ENCODE assay signal across 18 cellular contexts in the genomic region with DNA sequence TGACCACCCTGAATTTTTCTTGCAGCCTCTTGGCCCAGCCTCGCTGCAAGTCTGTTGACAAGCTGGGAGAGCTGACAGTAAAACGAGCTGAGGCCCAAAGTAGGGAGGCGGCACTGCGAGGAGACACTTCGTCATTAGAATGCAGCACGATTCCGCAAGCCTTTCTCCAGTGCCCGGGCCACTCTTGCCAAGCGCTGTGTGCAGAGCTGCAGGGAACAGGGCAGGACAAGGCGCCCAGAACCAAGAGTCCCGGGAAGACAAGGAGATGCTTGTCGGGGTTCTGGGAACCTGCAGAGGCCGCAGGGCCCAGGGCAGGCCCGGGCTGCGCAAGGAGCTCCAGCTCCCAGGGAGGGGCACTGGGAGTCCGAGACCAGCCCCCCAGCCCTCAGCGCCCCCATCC.
"Had no signal": no experiment of that assay in that cellular context is flagged by ENCODE, and none has a peak within 500 bp of the region (broad histone marks: within the 10 kb centered on the region; RNA-seq: fewer than 3 reads in every experiment).

No MANE protein-coding gene starts in this region.

- H3K4me3 Mint-ChIP-seq: activated CD8-positive, alpha-beta T cell treated with anti-CD3 and anti-CD28 coated beads for 36 hours; activated naive CD4-positive, alpha-beta T cell treated with anti-CD3 and anti-CD28 coated beads, Interleukin-2, amount 10 ng/mL, durations not matched to agents 7 days and 5 days; activated T-cell treated with anti-CD3 and anti-CD28 coated beads, Interleukin-2, amount 50 U/mL, for 24 hours; natural killer cell treated with Interleukin-12 subunit alpha and Interleukin-12 subunit beta and Interleukin-15 and Interleukin-18, amount 100 ng/mL, for 72 hours had no signal

- H3K9me3 Mint-ChIP-seq: activated CD8-positive, alpha-beta T cell treated with anti-CD3 and anti-CD28 coated beads for 36 hours; activated naive CD4-positive, alpha-beta T cell treated with anti-CD3 and anti-CD28 coated beads, Interleukin-2, amount 10 ng/mL, durations not matched to agents 7 days and 5 days; activated T-cell treated with anti-CD3 and anti-CD28 coated beads, Interleukin-2, amount 50 U/mL, for 24 hours; activated T-helper 2 cell treated with anti-CD3 and anti-CD28 coated beads, Interferon-gamma antibody, Interleukin-2, Interleukin-4, amounts not matched to agents 10 μg/mL and 5 μg/mL and 100 μg/mL, durations not matched to agents 14 hours and 24 hours and 36 hours; natural killer cell treated with Interleukin-12 subunit alpha and Interleukin-12 subunit beta and Interleukin-15 and Interleukin-18, amount 100 ng/mL, for 72 hours had no signal

- H3K27ac ChIP-seq: cardiac muscle cell, colonic mucosa, heart left ventricle, right atrium auricular region, tibial artery had no signal

- H3K27me3 Mint-ChIP-seq: activated CD8-positive, alpha-beta T cell treated with anti-CD3 and anti-CD28 coated beads for 36 hours; activated naive CD4-positive, alpha-beta T cell treated with anti-CD3 and anti-CD28 coated beads, Interleukin-2, amount 10 ng/mL, durations not matched to agents 7 days and 5 days had no signal

- H3K36me3 ChIP-seq: cardiac muscle cell, colonic mucosa, heart left ventricle, right atrium auricular region, tibial artery had no signal

- H3K4me1 ChIP-seq: colonic mucosa had no signal

- H3K27ac Mint-ChIP-seq: activated CD8-positive, alpha-beta T cell treated with anti-CD3 and anti-CD28 coated beads for 36 hours; activated naive CD4-positive, alpha-beta T cell treated with anti-CD3 and anti-CD28 coated beads, Interleukin-2, amount 10 ng/mL, durations not matched to agents 7 days and 5 days; activated T-cell treated with anti-CD3 and anti-CD28 coated beads, Interleukin-2, amount 50 U/mL, for 24 hours; activated T-helper 2 cell treated with anti-CD3 and anti-CD28 coated beads, Interferon-gamma antibody, Interleukin-2, Interleukin-4, amounts not matched to agents 10 μg/mL and 5 μg/mL and 100 μg/mL, durations not matched to agents 14 hours and 24 hours and 36 hours; natural killer cell treated with Interleukin-12 subunit alpha and Interleukin-12 subunit beta and Interleukin-15 and Interleukin-18, amount 100 ng/mL, for 72 hours; progenitor cell of endocrine pancreas had no signal

- ATAC-seq: activated CD8-positive, alpha-beta T cell treated with anti-CD3 and anti-CD28 coated beads for 36 hours; natural killer cell treated with Interleukin-12 subunit alpha and Interleukin-12 subunit beta and Interleukin-15 and Interleukin-18, amount 100 ng/mL, for 72 hours had no signal

- DNase-seq: activated CD4-positive, alpha-beta T cell treated with anti-CD3 and anti-CD28 coated beads for 48 hours; activated CD4-positive, CD25-positive, alpha-beta regulatory T cell; activated CD8-positive, alpha-beta T cell treated with anti-CD3 and anti-CD28 coated beads for 36 hours; activated naive CD4-positive, alpha-beta T cell treated with anti-CD3 and anti-CD28 coated beads, Interleukin-2, amount 10 ng/mL, durations not matched to agents 7 days and 5 days; activated T-cell treated with anti-CD3 and anti-CD28 coated beads, Interleukin-2, amount 50 U/mL, for 24 hours; colonic mucosa; mesendoderm; stimulated activated CD4-positive, alpha-beta T cell treated with anti-CD3 and anti-CD28 coated beads, Interleukin-12 subunit alpha, Interleukin-12 subunit beta, amount 100 ng/mL, for 4 hours; stimulated activated CD4-positive, alpha-beta T cell treated with anti-CD3 and anti-CD28 coated beads, Interleukin-1b, Interleukin-23, amount 100 ng/mL, for 48 hours; stimulated activated naive CD4-positive, alpha-beta T cell treated with Interleukin-2 at 50 U/mL for 16 hours; T1000; tibial artery had no signal

- H3K4me3 ChIP-seq: cardiac muscle cell, colonic mucosa, heart left ventricle, right atrium auricular region, tibial artery had no signal

- H3K9me3 ChIP-seq: colonic mucosa, heart left ventricle, tibial artery had no signal

- H3K36me3 Mint-ChIP-seq: activated naive CD4-positive, alpha-beta T cell treated with anti-CD3 and anti-CD28 coated beads, Interleukin-2, amount 10 ng/mL, durations not matched to agents 7 days and 5 days; natural killer cell treated with Interleukin-12 subunit alpha and Interleukin-12 subunit beta and Interleukin-15 and Interleukin-18, amount 100 ng/mL, for 72 hours had no signal

- H3K4me1 Mint-ChIP-seq: activated naive CD4-positive, alpha-beta T cell treated with anti-CD3 and anti-CD28 coated beads, Interleukin-2, amount 10 ng/mL, durations not matched to agents 7 days and 5 days had no signal

- H3K27me3 ChIP-seq: cardiac muscle cell, colonic mucosa, right atrium auricular region, tibial artery had no signal
